Comparison of ENCODE assay signal across 8 cellular contexts in the genomic region with DNA sequence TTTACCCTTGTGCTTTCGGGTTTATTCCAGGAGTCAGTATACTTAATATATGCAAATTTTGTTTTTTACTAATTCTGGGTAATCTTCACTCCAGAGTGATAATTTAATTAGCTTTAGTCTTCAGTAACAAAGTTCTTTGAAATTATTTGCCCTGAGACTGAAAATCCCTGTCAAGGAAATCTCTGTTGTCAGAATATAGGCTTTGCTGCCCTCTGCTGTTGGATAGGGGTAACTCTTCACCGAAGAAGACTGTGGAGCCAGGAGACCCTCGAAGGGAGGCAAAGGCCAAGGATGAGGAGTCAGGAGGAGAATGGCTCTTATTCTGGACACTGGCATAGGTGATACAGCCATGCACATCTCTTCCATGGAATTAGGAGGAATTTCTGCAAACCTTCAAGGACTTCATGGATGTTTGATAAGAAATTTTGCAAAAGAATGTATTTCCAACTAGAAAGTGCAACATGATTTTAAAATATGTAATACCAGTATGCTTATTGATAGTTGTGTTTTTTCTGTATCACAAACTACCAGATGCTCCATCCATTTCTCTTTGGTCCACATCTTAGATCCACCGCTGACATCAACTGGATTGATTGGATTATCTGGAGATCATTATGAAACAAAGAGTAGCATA.
DNase-seq lines count a peak whose midpoint lies in the region; ATAC-seq and TF ChIP-seq lines count a peak whose summit lies in the region.

No MANE protein-coding gene starts in this region.

- peak; percentile 75 for ATAC-seq in GM19324 (IDR thresholded peaks at IDR 0.05; ENCODE audit: low FRiP score, unreplicated experiment)
- peak; percentile 86 for ATAC-seq in HG03175 (IDR thresholded peaks at IDR 0.05; ENCODE audit: unreplicated experiment)

- H3K4me1 ChIP-seq in iPS DF 6.9 (ENCODE audit: control insufficient read depth, insufficient read depth, low read length), result no peaks in the 10 kb centered on the region

- H3K36me3 ChIP-seq in iPS DF 6.9 (ENCODE audit: control insufficient read depth, insufficient read depth, low read length), result no peaks in the 10 kb centered on the region

- no peak overlapping the region for H3K4me3 ChIP-seq in astrocyte of the cerebellum (ENCODE audit: low read depth, low read length)
- H3K4me3 ChIP-seq in iPS DF 6.9 (ENCODE audit: low read length), result no peak overlapping the region

- peak; percentile 86 for TF ChIP-seq CTCF in astrocyte of the cerebellum (IDR thresholded peaks at IDR 0.05; ENCODE audit: low read depth, low read length, missing control alignments)

- no peaks in the 10 kb centered on the region for H3K27me3 ChIP-seq in iPS DF 6.9 (ENCODE audit: control insufficient read depth, insufficient read depth, low read length)

- WGBS in iPS DF 6.9 (ENCODE audit: insufficient coverage, insufficient read length), result no CpG with 5 or more reads among the region's 4 CpGs

- H3K9me3 ChIP-seq in iPS DF 6.9 (ENCODE audit: control insufficient read depth, insufficient read depth, low read length), result no peaks in the 10 kb centered on the region

- no peak overlapping the region for H3K27ac ChIP-seq in iPS DF 6.9 (ENCODE audit: low read length)

- DNase-seq in DMS153 (lab: John Stamatoyannopoulos, UW) (peak; percentile 13), NCI-H345 (lab: John Stamatoyannopoulos, UW) (peak; percentile 58), astrocyte of the cerebellum (ENCODE audit: low read depth) (peak; percentile 23), iPS DF 6.9 (ENCODE audit: low read depth, low spot score) (peak; percentile 31), T-helper 9 cell (no peak)
- peak; percentile 29 for DNase-seq in stimulated activated CD8-positive, alpha-beta memory T cell treated with anti-CD3 and anti-CD28 coated beads, Interleukin-4, amount 100 ng/mL, for 48 hours

- in situ Hi-C loops in astrocyte of the cerebellum (cut with HindIII; ENCODE audit: low sequenced_read_pairs), result no loop called here
